Comparison of ENCODE assay signal across 8 cellular contexts in genomic region chr13:76473552-76474134, GRCh38.
DNase-seq lines count a peak whose midpoint lies in the region; ATAC-seq and TF ChIP-seq lines count a peak whose summit lies in the region.

No MANE protein-coding gene starts in this region.

- H3K4me1 ChIP-seq in BE2C = no peaks in the 10 kb centered on the region

- H3K27me3 ChIP-seq in BE2C = no peaks in the 10 kb centered on the region

- DNase-seq in BE2C = peak; percentile 83
- DNase-seq in NCI-H226 = peak; percentile 32
- peak; percentile 60 for DNase-seq in activated CD4-positive, CD25-positive, alpha-beta regulatory T cell treated with anti-CD3 and anti-CD28 coated beads, Interleukin-2, amount 50 U/mL, for 72 hours
- peak; percentile 56 for DNase-seq in cerebellum (ENCODE audit: low spot score)
- DNase-seq in left kidney (ENCODE audit: low read depth, low spot score) = peak; percentile 89
- DNase-seq in stimulated activated CD4-positive, alpha-beta T cell treated with anti-CD3 and anti-CD28 coated beads, Interleukin-4, amount 100 ng/mL, for 4 hours = peak; percentile 54

- H3K36me3 ChIP-seq in BE2C = no peaks in the 10 kb centered on the region

- no peaks in the 10 kb centered on the region for H3K9me3 ChIP-seq in BE2C

- peak; percentile 100 for ATAC-seq in GM19023 (IDR thresholded peaks at IDR 0.05; ENCODE audit: unreplicated experiment)
- ATAC-seq in HG03135 (IDR thresholded peaks at IDR 0.05; ENCODE audit: unreplicated experiment) = peak; percentile 99

- peak; percentile 89 for TF ChIP-seq CTCF in BE2C (IDR thresholded peaks at IDR 0.05; ENCODE audit: low read depth, low read length)

- H3K4me3 ChIP-seq in BE2C (ENCODE audit: low read depth, low read length) = no peak overlapping the region

Comparison
In these comparisons a context has a peak if more than half of its experiments do, and no peak if none do; other contexts are left out.
1. DNase-seq: peak in every context shown above with its lines; median percentile 89 in left kidney; 83 in BE2C; 60 in activated CD4-positive, CD25-positive, alpha-beta regulatory T cell treated with anti-CD3 and anti-CD28 coated beads, Interleukin-2, amount 50 U/mL, for 72 hours; 56 in cerebellum; 54 in stimulated activated CD4-positive, alpha-beta T cell treated with anti-CD3 and anti-CD28 coated beads, Interleukin-4, amount 100 ng/mL, for 4 hours; 32 in NCI-H226.